Comparison of ENCODE assay signal across 2 cellular contexts in genomic region chr16:89883346-89884040, GRCh38.
TF ChIP-seq lines count a peak whose summit lies in the region.

No MANE protein-coding gene starts in this region.

TF ChIP-seq in IMR-90, 13 proteins besides CTCF, POLR2A, EP300 and RAD21:
- TF ChIP-seq MAFK (IDR thresholded peaks at IDR 0.05; ENCODE audit: low read depth, low read length) (no peak), ELK1 (IDR thresholded peaks at IDR 0.05; ENCODE audit: borderline replicate concordance, low read depth, low read length) (no peak), RFX5 (IDR thresholded peaks at IDR 0.05; ENCODE audit: low read depth, low read length) (no peak), CEBPB (IDR thresholded peaks at IDR 0.05; ENCODE audit: low read depth, low read length) (no peak), MXI1 (IDR thresholded peaks at IDR 0.05; ENCODE audit: borderline replicate concordance, low read depth, low read length) (no peak), RCOR1 (IDR thresholded peaks at IDR 0.05; ENCODE audit: insufficient replicate concordance, low read length) (no peak), CHD1 (IDR thresholded peaks at IDR 0.05; ENCODE audit: low read depth, low read length) (no peak)
TF ChIP-seq in IMR-90: peak in this region for 0.

TF ChIP-seq in HEK293T, 16 proteins besides CTCF, POLR2A, EP300 and RAD21:
- no peak for TF ChIP-seq FOXA1 (IDR thresholded peaks at IDR 0.05)
- no peak for TF ChIP-seq CTBP1 (IDR thresholded peaks at IDR 0.05; ENCODE audit: borderline replicate concordance)
- no peak for TF ChIP-seq SUZ12 (IDR thresholded peaks at IDR 0.05)
- TF ChIP-seq FOXM1 (IDR thresholded peaks at IDR 0.05; ENCODE audit: borderline replicate concordance) = no peak
- no peak for TF ChIP-seq TARDBP (IDR thresholded peaks at IDR 0.05)
- TF ChIP-seq ARNT (IDR thresholded peaks at IDR 0.05) = no peak
- no peak for TF ChIP-seq PKNOX1 (IDR thresholded peaks at IDR 0.05)
- no peak for TF ChIP-seq BHLHE40 (IDR thresholded peaks at IDR 0.05; ENCODE audit: borderline replicate concordance)
- TF ChIP-seq L3MBTL2 (conservative IDR thresholded peaks at IDR 0.05) = no peak
- no peak for TF ChIP-seq ZNF384 (IDR thresholded peaks at IDR 0.05)
- no peak for TF ChIP-seq LEF1 (IDR thresholded peaks at IDR 0.05; ENCODE audit: borderline replicate concordance)
- TF ChIP-seq SP1 (IDR thresholded peaks at IDR 0.05) = no peak
- no peak for TF ChIP-seq HDGF (IDR thresholded peaks at IDR 0.05; ENCODE audit: borderline replicate concordance)
- TF ChIP-seq FOXK2 (IDR thresholded peaks at IDR 0.05) = no peak
- TF ChIP-seq NFRKB (IDR thresholded peaks at IDR 0.05) = no peak
- no peak for TF ChIP-seq ELF4 (IDR thresholded peaks at IDR 0.05)
